8 cellular contexts compared by ENCODE assay signal in the genomic region with DNA sequence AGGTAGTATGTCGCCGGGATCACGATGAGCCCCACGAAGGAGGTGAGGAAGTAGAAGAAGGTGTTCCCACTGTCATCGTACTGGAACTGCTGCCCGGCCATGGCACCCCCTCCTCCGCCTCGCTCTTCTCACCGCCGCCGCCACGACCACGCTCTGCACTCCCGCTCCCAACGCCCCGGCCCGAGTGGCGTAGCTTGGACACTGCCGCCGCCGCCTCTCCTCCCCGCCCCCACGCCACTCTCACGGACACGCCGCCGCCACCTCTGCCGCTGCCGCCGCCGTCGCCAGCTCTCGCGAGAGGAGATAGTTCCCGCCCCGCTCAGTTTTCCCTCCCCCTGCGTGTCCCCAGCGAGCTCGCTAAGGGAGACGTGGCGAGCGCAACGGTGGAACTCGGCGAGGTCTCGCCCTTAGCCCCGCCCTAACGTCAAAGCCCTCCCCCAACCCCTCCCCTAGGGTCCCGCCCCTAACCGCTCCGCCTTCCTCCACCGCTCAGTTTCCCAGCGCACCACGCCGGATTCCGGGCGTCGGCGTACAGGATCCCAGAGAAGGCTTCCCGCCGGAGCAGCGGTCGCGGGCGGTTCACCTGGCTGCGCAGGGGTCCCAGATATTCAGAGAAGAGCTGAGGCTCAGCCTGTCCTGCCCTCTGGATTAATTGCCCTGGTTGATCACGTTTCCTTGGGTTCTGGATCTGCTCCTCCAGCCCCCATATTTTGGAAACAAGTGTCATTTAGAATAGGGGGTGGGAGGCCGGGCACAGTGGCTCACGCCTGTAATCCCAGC. TPM values are rescaled to one million over a fixed set of nuclear protein-coding genes. Genes with fewer than 3 reads are reported as not detected.
DNase-seq lines count a peak whose midpoint lies in the region; ATAC-seq and TF ChIP-seq lines count a peak whose summit lies in the region.

SEC63 (minus strand) TSS at position 300 of the 780 bp plus-strand sequence; CDS start at position 101, 199 bp downstream.

- peak; percentile 98 for DNase-seq in ELR (ENCODE audit: low read depth)
- peak; percentile 98 for DNase-seq in H7
- peak; percentile 96 for DNase-seq in M059J (ENCODE audit: low read depth)
- peak; percentile 95 for DNase-seq in activated T-helper 9 cell treated with anti-CD3 and anti-CD28 coated beads, Interleukin-2, amount 50 U/mL, for 16 hours (ENCODE audit: low read depth)
- DNase-seq in fibroblast of peridontal ligament (ENCODE audit: extremely low read depth): peak; percentile 94
- peak; percentile 98 for DNase-seq in stimulated activated naive CD8-positive, alpha-beta T cell treated with anti-CD3 and anti-CD28 coated beads, Interleukin-15, Interleukin-2, amounts not matched to agents 100 U/mL and 50 U/mL, for 24 hours

- no peaks in the 10 kb centered on the region for H3K36me3 ChIP-seq in H7 (replicated peaks; ENCODE audit: control insufficient read depth, insufficient read depth, low read length)

- H3K4me3 Mint-ChIP-seq in nephron: peak within 1 kb of the TSS; percentile 97 to 99 (median 97)

- peak; percentile 99 for ATAC-seq in stimulated activated naive CD8-positive, alpha-beta T cell treated with anti-CD3 and anti-CD28 coated beads, Interleukin-15, Interleukin-2, amounts not matched to agents 100 U/mL and 50 U/mL, for 24 hours

- peak; percentile 85 for TF ChIP-seq POLR2A in Raji (IDR thresholded peaks at IDR 0.05; ENCODE audit: insufficient read depth, low read depth, low read length)

- no peaks in the 10 kb centered on the region for H3K9me3 Mint-ChIP-seq in nephron

- peaks cover 17% of the 10 kb centered on the region for H3K36me3 Mint-ChIP-seq in nephron (ENCODE audit: low read depth)

- H3K27me3 Mint-ChIP-seq in nephron (ENCODE audit: low read depth): no peaks in the 10 kb centered on the region

- no peaks in the 10 kb centered on the region for H3K27me3 ChIP-seq in H7 (ENCODE audit: control insufficient read depth, insufficient read depth, low read length)

- H3K4me3 ChIP-seq in H7 (ENCODE audit: insufficient read depth, low read depth, low read length): peak within 1 kb of the TSS; percentile 98

- H3K27ac Mint-ChIP-seq in nephron: peak within 1 kb of the TSS; percentile 91 to 99 (median 99)

- TF ChIP-seq CTCF in nephron (IDR thresholded peaks at IDR 0.05; ENCODE audit: unreplicated experiment in 3 of 3): no peak

- peaks cover 24% of the 10 kb centered on the region for H3K4me1 Mint-ChIP-seq in nephron

RNA-seq across cellular contexts. Expression of gene SEC63, which starts in this region (rescaled TPM):
- total RNA-seq in H7 (2014; rRNA removed; shearing (Covaris generic)): 8.1 and 11.9 TPM in 2 replicates
- 11.8 and 22.9 TPM in 2 replicates for total RNA-seq in M059J (2014; rRNA removed; shearing (Covaris generic))

Comparison
In these comparisons a context has a peak if more than half of its experiments do, and no peak if none do; other contexts are left out.
1. Peak in every context shown above with its lines: DNase-seq, ATAC-seq and H3K4me3 ChIP-seq.